ENCODE assay signal across 12 cellular contexts in the genomic region with DNA sequence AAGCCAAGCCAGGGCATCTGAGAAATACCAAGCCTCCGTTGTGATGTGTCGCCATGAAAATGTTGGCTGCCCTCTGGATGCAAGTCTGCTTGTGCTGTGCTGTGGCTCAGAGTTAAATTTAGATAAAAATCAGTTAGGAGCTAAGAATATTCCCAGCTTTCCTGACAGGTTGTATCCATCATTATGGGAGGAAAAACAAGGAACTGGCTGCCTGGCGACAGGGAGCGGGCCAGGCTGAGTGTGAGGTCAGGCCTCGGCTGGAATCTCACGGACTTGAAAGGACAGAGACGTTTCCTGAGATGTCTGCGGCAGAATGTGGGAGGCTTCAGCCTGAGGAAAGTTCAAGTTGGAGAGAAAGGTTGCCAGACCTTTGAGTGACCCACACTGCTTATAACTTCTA.
A peak's percentile ranks its signal among the peaks of the same experiment; 100 is the strongest.
DNase-seq lines count a peak whose midpoint lies in the region; ATAC-seq and TF ChIP-seq lines count a peak whose summit lies in the region.
"Had no signal": no experiment of that assay in that cellular context is flagged by ENCODE, and none has a peak within 500 bp of the region (broad histone marks: within the 10 kb centered on the region; RNA-seq: fewer than 3 reads in every experiment).

No MANE protein-coding gene starts in this region.

- H3K27me3 ChIP-seq in left ventricle myocardium inferior (ENCODE audit: low read depth) (no peaks in the 10 kb centered on the region), ovary (no peaks in the 10 kb centered on the region), HAP-1 (ENCODE audit: low read depth) (no peaks in the 10 kb centered on the region)

- ATAC-seq in Right ventricle myocardium inferior (peak; percentile 45), HG03097 (IDR thresholded peaks at IDR 0.05; ENCODE audit: low FRiP score, unreplicated experiment) (no peak)

- H3K4me1 ChIP-seq in left ventricle myocardium inferior (peaks cover 71% of the 10 kb centered on the region), ovary (ENCODE audit: insufficient read depth) (peaks cover 5% of the 10 kb centered on the region), HAP-1 (peaks cover 12% of the 10 kb centered on the region; the same call in 1 of the 2 replicates)

- H3K36me3 ChIP-seq in left ventricle myocardium inferior (no peaks in the 10 kb centered on the region), ovary (no peaks in the 10 kb centered on the region), HAP-1 (replicated peaks) (no peaks in the 10 kb centered on the region)

- H3K9me3 ChIP-seq in left ventricle myocardium inferior (replicated peaks) (no peaks in the 10 kb centered on the region), ovary (no peaks in the 10 kb centered on the region), HAP-1 (no peaks in the 10 kb centered on the region)

- 30 to 33% (median 33%) methylated on average over 8 of the region's 8 CpGs for WGBS in ovary, 3 donors

- in situ Hi-C loops in HAP-1 (cut with MboI; ENCODE audit: low sequenced_read_pairs) = no loop called here

- TF ChIP-seq CTCF in left ventricle myocardium inferior (IDR thresholded peaks at IDR 0.05; ENCODE audit: borderline replicate concordance) (no peak), ovary (IDR thresholded peaks at IDR 0.05) (no peak)

- TF ChIP-seq EP300 in ovary (IDR thresholded peaks at IDR 0.05) = no peak

- no peak for TF ChIP-seq POLR2A in ovary (IDR thresholded peaks at IDR 0.05)

- intact Hi-C loops in Right ventricle myocardium inferior (cut with DNase I) (no loop called here), cardiac septum (cut with DNase I) (no loop called here), left ventricle myocardium inferior (cut with micrococcal nuclease) (no loop called here), ovary (cut with DNase I) (no loop called here)

- peak overlapping the region; percentile 80 for H3K27ac ChIP-seq in left ventricle myocardium inferior (replicated peaks)
- no peak overlapping the region for H3K27ac ChIP-seq in ovary
- H3K27ac ChIP-seq: 22Rv1 had no signal

- H3K4me3 ChIP-seq in left ventricle myocardium inferior (no peak overlapping the region), ovary (no peak overlapping the region), HAP-1 (no peak overlapping the region)

- DNase-seq in Right ventricle myocardium inferior (ENCODE audit: missing footprints) (no peak), cardiac septum (ENCODE audit: low spot score) (no peak), left ventricle myocardium inferior (no peak), ovary (peak in 3 of 5 donors; percentile 22 to 50 (median 27)), SHP77 (lab: John Stamatoyannopoulos, UW) (no peak), HAP-1 (ENCODE audit: low spot score in 2 of 2) (no peak)
- DNase-seq in activated CD4-positive, alpha-beta T cell treated with anti-CD3 and anti-CD28 coated beads, Interleukin-2, amount 50 U/mL, for 1 hour = no peak
- DNase-seq: activated B cell treated with CpG ODN at 0.5 μM for 24 hours; activated T-cell treated with anti-CD3 and anti-CD28 coated beads, Interleukin-2, amount 50 U/mL, for 48 hours; NCI-H526 had no signal

Comparison
In these comparisons a context has a peak if more than half of its experiments do, and no peak if none do; other contexts are left out.
1. DNase-seq: peak in ovary (3 of 5); none in Right ventricle myocardium inferior (single experiment), cardiac septum (single experiment), left ventricle myocardium inferior (single experiment), activated CD4-positive, alpha-beta T cell treated with anti-CD3 and anti-CD28 coated beads, Interleukin-2, amount 50 U/mL, for 1 hour (single experiment), SHP77 (0 of 2) and HAP-1 (0 of 2).